Comparison of ENCODE assay signal across 9 cellular contexts in genomic region chr1:83857108-83857507, GRCh38.
A peak's percentile ranks its signal among the peaks of the same experiment; 100 is the strongest.
DNase-seq lines count a peak whose midpoint lies in the region; ATAC-seq and TF ChIP-seq lines count a peak whose summit lies in the region.
"Had no signal": no experiment of that assay in that cellular context is flagged by ENCODE, and none has a peak within 500 bp of the region (broad histone marks: within the 10 kb centered on the region; RNA-seq: fewer than 3 reads in every experiment).

No MANE protein-coding gene starts in this region.

- no peaks in the 10 kb centered on the region for H3K9me3 ChIP-seq in osteoblast (ENCODE audit: low read depth, low read length)

- no peaks in the 10 kb centered on the region for H3K79me2 ChIP-seq in osteoblast (ENCODE audit: insufficient read depth, low read length)

- no peak for DNase-seq in GM06990 (ENCODE audit: extremely low read depth, insufficient read length)
- DNase-seq in NCI-H2107 (lab: John Stamatoyannopoulos, UW), result peak; percentile 21
- DNase-seq in cerebellar cortex (ENCODE audit: low spot score), result peak; percentile 6
- no peak for DNase-seq in osteoblast (ENCODE audit: insufficient read length, low spot score, missing footprints)
- DNase-seq in T-cell, result no peak
- DNase-seq in GM13976 (ENCODE audit: low spot score), result no peak
- DNase-seq in activated CD4-positive, CD25-positive, alpha-beta regulatory T cell (lab: John Stamatoyannopoulos, UW), result no peak

- no peaks in the 10 kb centered on the region for H3K9me3 Mint-ChIP-seq in T-cell
- H3K9me3 Mint-ChIP-seq: stimulated activated naive CD8-positive, alpha-beta T cell treated with anti-CD3 and anti-CD28 coated beads, Interleukin-15, Interleukin-2, amounts not matched to agents 100 ng/mL and 50 ng/mL, for 24 hours had no signal

- H3K36me3 Mint-ChIP-seq in T-cell, result no peaks in the 10 kb centered on the region

- H2AFZ ChIP-seq in osteoblast (ENCODE audit: low read length), result no peak overlapping the region

- H3K27ac Mint-ChIP-seq in T-cell, result no peak overlapping the region
- H3K27ac Mint-ChIP-seq: stimulated activated naive CD8-positive, alpha-beta T cell treated with anti-CD3 and anti-CD28 coated beads, Interleukin-15, Interleukin-2, amounts not matched to agents 100 ng/mL and 50 ng/mL, for 24 hours had no signal

- no peaks in the 10 kb centered on the region for H4K20me1 ChIP-seq in osteoblast (ENCODE audit: insufficient read depth, low read length)

- ATAC-seq in T-cell (replicated peaks in 1 of 4), result no peak
- ATAC-seq in GM19397 (IDR thresholded peaks at IDR 0.05; ENCODE audit: unreplicated experiment), result no peak

- POLR2A ChIA-PET in T-cell (lab: Charles Lee), result no interaction called here

- H3K27me3 Mint-ChIP-seq in T-cell, result peaks cover 0 to 4% of the 10 kb centered on the region in 2 donors
- H3K27me3 Mint-ChIP-seq: stimulated activated naive CD8-positive, alpha-beta T cell treated with anti-CD3 and anti-CD28 coated beads, Interleukin-15, Interleukin-2, amounts not matched to agents 100 ng/mL and 50 ng/mL, for 24 hours had no signal

- peaks cover 4% of the 10 kb centered on the region for H3K4me1 ChIP-seq in osteoblast (ENCODE audit: insufficient read depth, low read length)

- H3K36me3 ChIP-seq in GM06990 (ENCODE audit: control insufficient read depth, insufficient read depth, low read length), result no peaks in the 10 kb centered on the region
- no peaks in the 10 kb centered on the region for H3K36me3 ChIP-seq in osteoblast (ENCODE audit: insufficient read depth, low read length)

- H3K27me3 ChIP-seq in GM06990 (replicated peaks; ENCODE audit: control insufficient read depth, insufficient read depth, low read length) (no peaks in the 10 kb centered on the region), osteoblast (ENCODE audit: insufficient read depth, low read length) (no peaks in the 10 kb centered on the region)

- H3K4me1 Mint-ChIP-seq in T-cell, result peaks cover 16 to 19% (median 18%) of the 10 kb centered on the region in 3 donors

- CTCF ChIA-PET in T-cell (lab: Charles Lee), result no interaction called here

- in situ Hi-C loops in GM13976 (cut with MboI; ENCODE audit: low sequenced_read_pairs, unreplicated experiment), result no loop called here

- TF ChIP-seq CTCF in GM06990 (IDR thresholded peaks at IDR 0.05; ENCODE audit: insufficient read depth, low read length, poor library complexity, severe bottlenecking), result peak; percentile 6
- TF ChIP-seq CTCF in osteoblast (IDR thresholded peaks at IDR 0.05; ENCODE audit: extremely low read depth, low read depth, low read length), result peak; percentile 39
- no peak for TF ChIP-seq CTCF in GM13976 (IDR thresholded peaks at IDR 0.05; ENCODE audit: borderline replicate concordance, control extremely low read depth, extremely low read depth, insufficient read depth, missing control alignments)

- H3K4me3 ChIP-seq in GM06990 (replicated peaks; ENCODE audit: low read depth, low read length) (no peak overlapping the region), osteoblast (ENCODE audit: insufficient read depth, low read length) (no peak overlapping the region)

- H3K4me3 Mint-ChIP-seq in T-cell, result no peak overlapping the region
- H3K4me3 Mint-ChIP-seq: stimulated activated naive CD8-positive, alpha-beta T cell treated with anti-CD3 and anti-CD28 coated beads, Interleukin-15, Interleukin-2, amounts not matched to agents 100 ng/mL and 50 ng/mL, for 24 hours had no signal

- no peak overlapping the region for H3K4me2 ChIP-seq in osteoblast (ENCODE audit: insufficient read depth, low read length)

- H3K27ac ChIP-seq in osteoblast (ENCODE audit: low read depth, low read length), result no peak overlapping the region

Comparison
In these comparisons a context has a peak if more than half of its experiments do, and no peak if none do; other contexts are left out.
1. DNase-seq: peak in NCI-H2107 (single experiment) and cerebellar cortex (single experiment); none in GM06990 (single experiment), osteoblast (single experiment), T-cell (0 of 34), GM13976 (single experiment) and activated CD4-positive, CD25-positive, alpha-beta regulatory T cell (0 of 4).